In the genomic region with DNA sequence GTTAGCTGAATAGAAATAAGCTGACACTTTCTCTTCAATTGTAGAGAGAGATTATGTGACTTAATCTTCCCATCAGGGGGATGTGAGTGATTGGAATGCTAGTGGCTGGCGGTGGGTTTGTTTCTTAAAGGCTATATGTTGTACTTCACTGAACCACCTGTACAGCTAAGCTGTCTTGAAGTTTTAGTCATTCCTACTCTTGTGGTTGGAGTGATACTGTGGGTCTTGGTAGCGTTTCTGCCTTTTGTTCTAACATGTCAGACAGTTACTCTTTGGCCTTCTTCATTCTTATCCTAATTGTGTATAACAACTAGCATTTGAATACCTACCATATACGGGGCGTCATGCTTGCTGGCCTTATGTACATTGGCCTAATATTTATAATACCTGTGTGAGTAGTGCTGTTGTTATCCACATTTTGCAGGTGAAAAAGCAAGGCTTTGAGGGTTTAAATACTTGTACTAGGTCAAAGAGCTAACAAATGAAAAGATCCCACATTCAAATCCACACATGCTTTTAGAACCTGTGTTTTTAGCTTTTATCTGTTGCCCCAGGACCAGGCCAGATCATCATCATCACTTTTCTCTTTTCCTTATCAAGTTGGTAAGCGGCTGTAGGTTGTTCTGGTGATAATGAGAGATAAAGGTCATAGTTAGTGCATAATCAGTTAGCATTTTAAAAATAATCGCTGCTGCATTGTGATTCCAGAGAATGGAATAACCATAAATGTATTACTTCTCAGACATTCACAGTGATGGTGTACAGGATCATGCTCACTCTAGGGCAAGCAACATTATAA, we compare ENCODE assay signal across 12 cellular contexts. TPM values are rescaled to one million over a fixed set of nuclear protein-coding genes. Genes with fewer than 3 reads are reported as not detected.
DNase-seq lines count a peak whose midpoint lies in the region; ATAC-seq and TF ChIP-seq lines count a peak whose summit lies in the region.
"Had no signal": no experiment of that assay in that cellular context is flagged by ENCODE, and none has a peak within 500 bp of the region (broad histone marks: within the 10 kb centered on the region; RNA-seq: fewer than 3 reads in every experiment).

No MANE protein-coding gene starts in this region.

- TF ChIP-seq CTCF in colonic mucosa (IDR thresholded peaks at IDR 0.05), result no peak

- no peaks in the 10 kb centered on the region for H3K27me3 ChIP-seq in colonic mucosa
- H3K27me3 ChIP-seq: heart right ventricle, uterus had no signal

- H3K4me1 ChIP-seq in colonic mucosa, result no peaks in the 10 kb centered on the region
- H3K4me1 ChIP-seq: uterus had no signal

- H3K36me3 Mint-ChIP-seq in activated T-cell treated with anti-CD3 and anti-CD28 coated beads, Interleukin-2, amount 50 U/mL, for 72 hours (ENCODE audit: insufficient read depth in 2 of 2), result peaks cover 0 to 7% of the 10 kb centered on the region in 2 donors

- H3K4me3 Mint-ChIP-seq in activated T-cell treated with anti-CD3 and anti-CD28 coated beads, Interleukin-2, amount 50 U/mL, for 72 hours, result peak overlapping the region; percentile 18 to 66
- H3K4me3 Mint-ChIP-seq: central memory CD8-positive, alpha-beta T cell had no signal

- H3K27me3 Mint-ChIP-seq in activated T-cell treated with anti-CD3 and anti-CD28 coated beads, Interleukin-2, amount 50 U/mL, for 72 hours (ENCODE audit: low read depth), result no peaks in the 10 kb centered on the region
- H3K27me3 Mint-ChIP-seq: central memory CD8-positive, alpha-beta T cell had no signal

- ATAC-seq in GM18520 (IDR thresholded peaks at IDR 0.05; ENCODE audit: unreplicated experiment) (peak; percentile 91), GM19463 (IDR thresholded peaks at IDR 0.05; ENCODE audit: unreplicated experiment) (peak; percentile 100), HG03039 (IDR thresholded peaks at IDR 0.05; ENCODE audit: unreplicated experiment) (peak; percentile 94)
- ATAC-seq in activated T-cell treated with anti-CD3 and anti-CD28 coated beads, Interleukin-2, amount 50 U/mL, for 72 hours (replicated peaks in 1 of 2), result peak; percentile 100

- H3K9ac ChIP-seq in colonic mucosa (ENCODE audit: low read depth in 2 of 2, low read length in 2 of 2), result no peak overlapping the region

- intact Hi-C loops in colonic mucosa (cut with DNase I), result no loop called here

- H3K27ac Mint-ChIP-seq in activated T-cell treated with anti-CD3 and anti-CD28 coated beads, Interleukin-2, amount 50 U/mL, for 72 hours, result peak overlapping the region; percentile 64

- H3K4me3 ChIP-seq in colonic mucosa, result no peak overlapping the region
- H3K4me3 ChIP-seq: heart right ventricle, uterus had no signal

- H3K4me1 Mint-ChIP-seq in activated T-cell treated with anti-CD3 and anti-CD28 coated beads, Interleukin-2, amount 50 U/mL, for 72 hours (ENCODE audit: low read depth), result peaks cover 60% of the 10 kb centered on the region

- H3K9me3 ChIP-seq in colonic mucosa, result no peaks in the 10 kb centered on the region
- H3K9me3 ChIP-seq: heart right ventricle, uterus had no signal

- no peaks in the 10 kb centered on the region for H3K9me3 Mint-ChIP-seq in activated T-cell treated with anti-CD3 and anti-CD28 coated beads, Interleukin-2, amount 50 U/mL, for 72 hours
- H3K9me3 Mint-ChIP-seq: central memory CD8-positive, alpha-beta T cell had no signal

- peak; percentile 45 to 51 for DNase-seq in activated T-cell treated with anti-CD3 and anti-CD28 coated beads, Interleukin-2, amount 50 U/mL, for 72 hours
- no peak for DNase-seq in NCI-H2107 (lab: John Stamatoyannopoulos, UW)
- no peak for DNase-seq in colonic mucosa
- DNase-seq in SKM-1 treated with dmso at 0.1 percent for 144 hours (lab: John Stamatoyannopoulos, UW; ENCODE audit: unreplicated experiment), result no peak
- no peak for DNase-seq in NCI-H524 (lab: John Stamatoyannopoulos, UW)
- DNase-seq: heart right ventricle, NCI-H345, uterus had no signal

- H3K36me3 ChIP-seq in colonic mucosa, result no peaks in the 10 kb centered on the region
- H3K36me3 ChIP-seq: heart right ventricle, uterus had no signal

- H3K27ac ChIP-seq in colonic mucosa, result no peak overlapping the region
- H3K27ac ChIP-seq: uterus had no signal

RNA-seq across cellular contexts. Expression of a gene that starts 50.2 kb away (rescaled TPM):
- 100 to 1,000 TPM; 134 to 185 TPM for total RNA-seq in activated T-cell treated with anti-CD3 and anti-CD28 coated beads, Interleukin-2, amount 50 U/mL, for 72 hours
- 100 to 1,000 TPM in 1 of 2 donors, 10 to 100 TPM in 1; 87.3 to 106 TPM for total RNA-seq in colonic mucosa

Comparison
In these comparisons a context has a peak if more than half of its experiments do, and no peak if none do; other contexts are left out.
1. DNase-seq: peak in activated T-cell treated with anti-CD3 and anti-CD28 coated beads, Interleukin-2, amount 50 U/mL, for 72 hours (2 of 2); none in NCI-H2107 (single experiment), colonic mucosa (single experiment), SKM-1 treated with dmso at 0.1 percent for 144 hours (single experiment) and NCI-H524 (0 of 2).
2. Peak in every context shown above with its lines, with median percentiles within 50 percentile points of each other: ATAC-seq.